8 cellular contexts compared by ENCODE assay signal in genomic region chr14:77098470-77099353, GRCh38. TPM values are rescaled to one million over a fixed set of nuclear protein-coding genes. Genes with fewer than 3 reads are reported as not detected.
DNase-seq lines count a peak whose midpoint lies in the region; ATAC-seq and TF ChIP-seq lines count a peak whose summit lies in the region.

No MANE protein-coding gene starts in this region.

- H3K27ac Mint-ChIP-seq in activated naive CD8-positive, alpha-beta T cell treated with anti-CD3 and anti-CD28 coated beads for 36 hours: peak overlapping the region; percentile 96

- H3K9ac ChIP-seq in parathyroid adenoma: peak overlapping the region; percentile 99

- H3K9me3 Mint-ChIP-seq in activated naive CD8-positive, alpha-beta T cell treated with anti-CD3 and anti-CD28 coated beads for 36 hours: no peaks in the 10 kb centered on the region

- ATAC-seq in HG02623 (IDR thresholded peaks at IDR 0.05; ENCODE audit: unreplicated experiment) (no peak), HG03039 (IDR thresholded peaks at IDR 0.05; ENCODE audit: unreplicated experiment) (no peak)

- H3K9me2 ChIP-seq in DOHH2 (replicated peaks; ENCODE audit: control insufficient read depth, low read length): no peaks in the 10 kb centered on the region

- peaks cover 73% of the 10 kb centered on the region for H3K79me2 ChIP-seq in DOHH2 (ENCODE audit: control insufficient read depth, low read length)
- peaks cover 39% of the 10 kb centered on the region for H3K79me2 ChIP-seq in parathyroid adenoma

- peaks cover 34% of the 10 kb centered on the region for H3K36me3 ChIP-seq in DOHH2 (ENCODE audit: control insufficient read depth, low read length)
- H3K36me3 ChIP-seq in parathyroid adenoma (ENCODE audit: control insufficient read depth, insufficient read depth, low read length): no peaks in the 10 kb centered on the region

- H4K20me1 ChIP-seq in DOHH2 (ENCODE audit: control insufficient read depth, insufficient read depth, low read depth, low read length): no peaks in the 10 kb centered on the region

- H3K4me3 ChIP-seq in DOHH2 (ENCODE audit: low read length) (peak overlapping the region; percentile 94), parathyroid adenoma (ENCODE audit: low read depth, low read length) (peak overlapping the region; percentile 100)

- peaks cover 27% of the 10 kb centered on the region for H3K4me1 Mint-ChIP-seq in activated naive CD8-positive, alpha-beta T cell treated with anti-CD3 and anti-CD28 coated beads for 36 hours

- H3F3A ChIP-seq in DOHH2 (ENCODE audit: control insufficient read depth, insufficient read depth): peaks cover 12% of the 10 kb centered on the region

- H3K4me3 Mint-ChIP-seq in activated naive CD8-positive, alpha-beta T cell treated with anti-CD3 and anti-CD28 coated beads for 36 hours: peak overlapping the region; percentile 99

- H3K27me3 Mint-ChIP-seq in activated naive CD8-positive, alpha-beta T cell treated with anti-CD3 and anti-CD28 coated beads for 36 hours: no peaks in the 10 kb centered on the region

- H3K9me3 ChIP-seq in DOHH2 (ENCODE audit: control insufficient read depth, insufficient read depth, low read length) (no peaks in the 10 kb centered on the region), parathyroid adenoma (ENCODE audit: control insufficient read depth, low read length) (no peaks in the 10 kb centered on the region)

- H3K36me3 Mint-ChIP-seq in activated naive CD8-positive, alpha-beta T cell treated with anti-CD3 and anti-CD28 coated beads for 36 hours: peaks cover 5% of the 10 kb centered on the region

- TF ChIP-seq CTCF in DOHH2 (IDR thresholded peaks at IDR 0.05; ENCODE audit: low read depth, low read length, poor library complexity, severe bottlenecking) (no peak), parathyroid adenoma (IDR thresholded peaks at IDR 0.05) (no peak)

- H2AFZ ChIP-seq in parathyroid adenoma: peak overlapping the region; percentile 77

- H3K27me3 ChIP-seq in DOHH2 (ENCODE audit: control insufficient read depth, low read length) (no peaks in the 10 kb centered on the region), parathyroid adenoma (ENCODE audit: control insufficient read depth, insufficient read depth, low read length) (no peaks in the 10 kb centered on the region)

- H3K27ac ChIP-seq in DOHH2 (ENCODE audit: low read depth, low read length) (peak overlapping the region; percentile 82), parathyroid adenoma (peak overlapping the region; percentile 98)

- DNase-seq in M059J (ENCODE audit: low read depth) (peak; percentile 18), cardiac septum (ENCODE audit: low spot score) (peak; percentile 88), NCI-H1930 (lab: John Stamatoyannopoulos, UW) (no peak)
- no peak for DNase-seq in activated naive CD8-positive, alpha-beta T cell treated with anti-CD3 and anti-CD28 coated beads for 36 hours

- H3K4me1 ChIP-seq in DOHH2 (ENCODE audit: control insufficient read depth, low read length): peaks cover 59% of the 10 kb centered on the region
- H3K4me1 ChIP-seq in parathyroid adenoma: peaks cover 19% of the 10 kb centered on the region

- H3K4me2 ChIP-seq in DOHH2 (ENCODE audit: low read length) (peak overlapping the region; percentile 98), parathyroid adenoma (ENCODE audit: low read length) (peak overlapping the region; percentile 90)

- intact Hi-C loops in cardiac septum (cut with DNase I): loop anchor here (2.0 kb wide), 2 partner anchors 66 to 222 kb away; partner anchors contain the start of genes GSTZ1 and POMT2

RNA-seq across cellular contexts. Expression of gene CIPC, which starts 0.7 kb away (rescaled TPM):
- 14.2 and 19.2 TPM in 2 replicates for total RNA-seq in M059J (2014; rRNA removed; shearing (Covaris generic))
- 10 to 100 TPM; 10.8 to 12.2 TPM for total RNA-seq in activated naive CD8-positive, alpha-beta T cell treated with anti-CD3 and anti-CD28 coated beads for 36 hours
- total RNA-seq in cardiac septum: 45.9 TPM

RNA-seq across cellular contexts. Expression of gene ZDHHC22, which starts 42.9 kb away (rescaled TPM):
- total RNA-seq in M059J (2014; rRNA removed; shearing (Covaris generic)): 0.02 TPM in 1 of 2 replicates, not detected in the other
- total RNA-seq in activated naive CD8-positive, alpha-beta T cell treated with anti-CD3 and anti-CD28 coated beads for 36 hours: not detected
- not detected for total RNA-seq in cardiac septum

Comparison
In these comparisons a context has a peak if more than half of its experiments do, and no peak if none do; other contexts are left out.
1. DNase-seq: peak in M059J (single experiment) and cardiac septum (single experiment); none in activated naive CD8-positive, alpha-beta T cell treated with anti-CD3 and anti-CD28 coated beads for 36 hours (single experiment) and NCI-H1930 (0 of 2).